In the genomic region with DNA sequence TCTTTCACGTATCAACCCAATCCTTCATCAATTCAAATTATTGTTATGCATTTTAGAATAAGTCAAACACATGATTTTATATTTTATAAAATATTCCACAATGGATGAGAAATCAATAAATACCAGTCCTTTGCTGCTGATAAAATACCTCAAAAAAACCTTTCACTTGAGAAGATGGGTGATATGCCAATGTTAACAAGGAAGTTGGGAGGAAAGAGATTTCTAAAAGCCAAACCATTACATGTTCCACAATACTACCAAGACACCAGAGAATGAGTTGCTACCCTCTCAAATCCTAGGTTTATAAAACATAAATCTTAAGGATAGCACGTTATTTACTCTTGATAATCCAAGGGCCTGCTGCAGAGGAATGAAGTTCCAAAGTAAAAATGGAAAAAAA, we compare ENCODE assay signal across 11 cellular contexts. TPM values are rescaled to one million over a fixed set of nuclear protein-coding genes. Genes with fewer than 3 reads are reported as not detected.
"Had no signal": no experiment of that assay in that cellular context is flagged by ENCODE, and none has a peak within 500 bp of the region (broad histone marks: within the 10 kb centered on the region; RNA-seq: fewer than 3 reads in every experiment).

No MANE protein-coding gene starts in this region.

- H3K9ac ChIP-seq: KMS-11 had no signal

- H3K4me1 ChIP-seq: HAP-1 had no signal

- ATAC-seq: GM23338, HCT116, HepG2 had no signal

- H3K4me1 Mint-ChIP-seq: IgD-negative memory B cell had no signal

- FAIRE-seq: HepG2 had no signal

- H3K36me3 Mint-ChIP-seq: IgD-negative memory B cell had no signal

- H3K4me3 Mint-ChIP-seq: GM23338, HFFc6, IgD-negative memory B cell had no signal

- H3K27ac ChIP-seq: HL-60, KMS-11 had no signal

- H2AFZ ChIP-seq: GM23338 had no signal

- H3K27me3 Mint-ChIP-seq: IgD-negative memory B cell had no signal

- H3K4me3 ChIP-seq: GM23338, HAP-1 had no signal

- H3K4me2 ChIP-seq: KMS-11 had no signal

- H3K27ac Mint-ChIP-seq: GM23338, HFFc6, IgD-negative memory B cell had no signal

- H3K36me3 ChIP-seq: HAP-1 had no signal

- H3K9me3 ChIP-seq: HAP-1 had no signal

- H3K9me3 Mint-ChIP-seq: IgD-negative memory B cell had no signal

- DNase-seq: H7, HFFc6, KBM-7 had no signal

RNA-seq across cellular contexts. Expression of gene RNF133, which starts 14.4 kb away (rescaled TPM):
- total RNA-seq: H4, H7, HFFc6 had no signal
- polyA plus RNA-seq: GM23338, IgD-negative memory B cell had no signal

RNA-seq across cellular contexts. Expression of gene RNF148, which starts 18.2 kb away (rescaled TPM):
- total RNA-seq: H7, HFFc6 had no signal
- polyA plus RNA-seq: GM23338, IgD-negative memory B cell had no signal
